ENCODE assay signal across 12 cellular contexts in genomic region chr5:37814699-37815098, GRCh38. TPM values are rescaled to one million over a fixed set of nuclear protein-coding genes. Genes with fewer than 3 reads are reported as not detected.
DNase-seq lines count a peak whose midpoint lies in the region; ATAC-seq, FAIRE-seq and TF ChIP-seq lines count a peak whose summit lies in the region.
"Had no signal": no experiment of that assay in that cellular context is flagged by ENCODE, and none has a peak within 500 bp of the region (broad histone marks: within the 10 kb centered on the region; RNA-seq: fewer than 3 reads in every experiment).

No MANE protein-coding gene starts in this region.

- no peak for FAIRE-seq in GM12878 (lab: Jason Lieb, UNC)
- FAIRE-seq: A549 had no signal

- H3K9ac ChIP-seq in GM12878 (ENCODE audit: control insufficient read depth, insufficient read depth, low read length), result no peak overlapping the region

- H3K79me2 ChIP-seq in GM12878 (ENCODE audit: control insufficient read depth, insufficient read depth, low read length), result no peaks in the 10 kb centered on the region

- H3K4me3 ChIP-seq in GM12878, result no peak overlapping the region
- no peak overlapping the region for H3K4me3 ChIP-seq in lower leg skin (ENCODE audit: low read depth, poor library complexity, severe bottlenecking)
- H3K4me3 ChIP-seq: A549 had no signal

- RAD21 ChIA-PET in GM12878 (lab: Charles Lee; ENCODE audit: unreplicated experiment), result no interaction called here

- in situ Hi-C loops in GM12878 (cut with MboI), result no loop called here

- H3K36me3 ChIP-seq in GM12878 (ENCODE audit: control insufficient read depth in 2 of 2, insufficient read depth in 2 of 2, low read length in 1 of 2), result no peaks in the 10 kb centered on the region

- no TSS peak for BruUV-seq in GM12878 (replicated peaks; lab: Mats Ljungman, UMichigan)

- H3K4me2 ChIP-seq in GM12878 (ENCODE audit: control insufficient read depth, insufficient read depth), result no peak overlapping the region
- H3K4me2 ChIP-seq: A549 had no signal

- TF ChIP-seq POLR2A in GM12878 (IDR thresholded peaks at IDR 0.05; ENCODE audit: low read depth, low read length), result no peak
- no peak for TF ChIP-seq POLR2A in lower leg skin (IDR thresholded peaks at IDR 0.05)

- no peaks in the 10 kb centered on the region for H3K27me3 ChIP-seq in GM12878 (replicated peaks in 1 of 2; ENCODE audit: control insufficient read depth in 2 of 2, insufficient read depth in 2 of 2, low read length in 1 of 2)

- TF ChIP-seq CTCF in GM12878 (IDR thresholded peaks at IDR 0.05 in 2 of 3, conservative IDR thresholded peaks at IDR 0.05 in 1 of 3; ENCODE audit: control insufficient read depth in 2 of 3, extremely low read depth in 1 of 3, insufficient read depth in 1 of 3, low read depth in 3 of 3, low read length in 3 of 3), result no peak
- no peak for TF ChIP-seq CTCF in lower leg skin (IDR thresholded peaks at IDR 0.05)

- peaks cover 4% of the 10 kb centered on the region for H3K4me1 ChIP-seq in GM12878 (ENCODE audit: control insufficient read depth, insufficient read depth, low read length)
- H3K4me1 ChIP-seq: A549 had no signal

- TF ChIP-seq EP300 in GM12878 (IDR thresholded peaks at IDR 0.05; ENCODE audit: borderline replicate concordance in 1 of 2, control insufficient read depth in 1 of 2, low read depth in 2 of 2, low read length in 2 of 2), result peak in 1 of 2 experiments; percentile 45; a peak in 1 of 4 replicates

- SMC1A ChIA-PET in GM12878 (lab: Charles Lee; ENCODE audit: uncharacterized antibody, unreplicated experiment), result no interaction called here

- H2AFZ ChIP-seq in GM12878 (ENCODE audit: control insufficient read depth, low read depth, low read length), result no peak overlapping the region

- H3K9me3 ChIP-seq in GM12878 (replicated peaks; ENCODE audit: control insufficient read depth, insufficient read depth, low read length), result no peaks in the 10 kb centered on the region; the same call in 2 of the 3 replicates
- H3K9me3 ChIP-seq: A549 had no signal

- no peak overlapping the region for H3K27ac ChIP-seq in GM12878 (ENCODE audit: control insufficient read depth, insufficient read depth)
- H3K27ac ChIP-seq: A549 had no signal

- no peaks in the 10 kb centered on the region for H4K20me1 ChIP-seq in GM12878 (ENCODE audit: control insufficient read depth, insufficient read depth)

- DNase-seq in 8988T, result peak; percentile 46
- DNase-seq in NCI-H226, result peak; percentile 98
- no peak for DNase-seq in GM12878 (ENCODE audit: low read depth, low spot score)
- no peak for DNase-seq in lower leg skin (ENCODE audit: low spot score in 2 of 2)
- DNase-seq in HCEC 1CT, result no peak
- no peak for DNase-seq in stimulated activated naive CD8-positive, alpha-beta T cell treated with anti-CD3 and anti-CD28 coated beads, Interleukin-15, Interleukin-2, amounts not matched to agents 100 U/mL and 50 U/mL, for 24 hours
- DNase-seq in NCI-H146 (lab: John Stamatoyannopoulos, UW), result no peak
- DNase-seq: COR-L47, T-helper 1 cell had no signal

- intact Hi-C loops in GM12878 (cut with micrococcal nuclease; ENCODE audit: unreplicated experiment), result no loop called here
- intact Hi-C loops in lower leg skin (cut with DNase I; ENCODE audit: low total_unique reads), result no loop called here

- CTCF ChIA-PET in GM12878 (lab: Yijun Ruan, JAX), result no interaction called here

- no peak for TF ChIP-seq RAD21 in GM12878 (IDR thresholded peaks at IDR 0.05; ENCODE audit: insufficient read depth, low read depth, low read length)

- ATAC-seq in GM21723 (IDR thresholded peaks at IDR 0.05; ENCODE audit: unreplicated experiment), result peak; percentile 57
- peak; percentile 65 for ATAC-seq in GM12878
- no peak for ATAC-seq in stimulated activated naive CD8-positive, alpha-beta T cell treated with anti-CD3 and anti-CD28 coated beads, Interleukin-15, Interleukin-2, amounts not matched to agents 100 U/mL and 50 U/mL, for 24 hours
- ATAC-seq: A549 had no signal

- WGBS in GM12878 (ENCODE audit: insufficient coverage, insufficient replicate concordance, low lambda C conversion rate, missing lambda C conversion rate), result 17% methylated on average over 11 of the region's 11 CpGs
- WGBS in lower leg skin, 2 donors, result 55 to 56% methylated on average over 11 of the region's 11 CpGs

- POLR2A ChIA-PET in GM12878 (lab: Charles Lee), result no interaction called here

TF ChIP-seq in GM12878, 131 proteins besides CTCF, POLR2A, EP300 and RAD21 (continues in another document):
- no peak for TF ChIP-seq CREB1 (IDR thresholded peaks at IDR 0.05; ENCODE audit: low read depth)
- TF ChIP-seq TCF12 (IDR thresholded peaks at IDR 0.05; ENCODE audit: low read depth, low read length), result 0 out of 2 replicates have a peak, but pooled peaks have one; percentile 56
- no peak for TF ChIP-seq CBX3 (IDR thresholded peaks at IDR 0.05; ENCODE audit: borderline replicate concordance, low read depth)
- no peak for TF ChIP-seq BCLAF1 (IDR thresholded peaks at IDR 0.05)
- TF ChIP-seq BMI1 (IDR thresholded peaks at IDR 0.05; ENCODE audit: borderline replicate concordance), result no peak
- no peak for TF ChIP-seq NKRF (conservative IDR thresholded peaks at IDR 0.05)
- TF ChIP-seq RUNX3 (IDR thresholded peaks at IDR 0.05; ENCODE audit: low read length), result peak; percentile 70
- no peak for TF ChIP-seq NRF1 (conservative IDR thresholded peaks at IDR 0.05; ENCODE audit: low read depth, low read length)
- no peak for TF ChIP-seq GATAD2B (conservative IDR thresholded peaks at IDR 0.05; ENCODE audit: low read depth)
- no peak for TF ChIP-seq POLR2AphosphoS2 (IDR thresholded peaks at IDR 0.05; ENCODE audit: low read depth, low read length)
- TF ChIP-seq ATF7 (IDR thresholded peaks at IDR 0.05; ENCODE audit: low read depth), result no peak
- no peak for TF ChIP-seq SMC3 (IDR thresholded peaks at IDR 0.05; ENCODE audit: borderline replicate concordance, low read length)
- no peak for TF ChIP-seq BHLHE40 (IDR thresholded peaks at IDR 0.05; ENCODE audit: borderline replicate concordance in 1 of 2, low read depth in 2 of 2, low read length in 1 of 2)
- peak; percentile 48; the same call in 1 of the 2 replicates for TF ChIP-seq IKZF1 (conservative IDR thresholded peaks at IDR 0.05)

RNA-seq across cellular contexts. Expression of gene GDNF, which starts 25.1 kb away (rescaled TPM):
- total RNA-seq in GM12878 (2013; cell fraction: nucleolus; rRNA removed), result not detected in 2 replicates
- not detected in 2 replicates for total RNA-seq in GM12878 (2014; rRNA removed)
- not detected in 2 replicates for total RNA-seq in GM12878 (2014; rRNA removed; fragmentation: Illumina TruSeq; extraction: Trizol)
- not detected in 2 replicates for total RNA-seq in GM12878 (2021)
- not detected for polyA plus RNA-seq in GM12878 (2011; ENCODE audit: low read depth)
- not detected in 2 replicates for polyA plus RNA-seq in GM12878 (2011; rRNA removed)
- polyA plus RNA-seq in GM12878 (2011; cell fraction: cytosol; rRNA removed), result not detected in 2 replicates
- polyA plus RNA-seq in GM12878 (2011; cell fraction: nucleus; rRNA removed), result not detected in 2 replicates
- polyA plus RNA-seq in GM12878 (2012), result not detected in 2 replicates
- not detected in 2 replicates for polyA plus RNA-seq in GM12878 (2014; fragmentation: Illumina TruSeq; extraction: Trizol)
- polyA plus RNA-seq in GM12878 (2014; fragmentation: Nextera tagmentation; extraction: Ambion mirVana), result not detected
- polyA plus RNA-seq in GM12878 (2014; rRNA removed), result not detected in 2 replicates
- not detected for polyA plus RNA-seq in GM12878 (2016; fragmentation: Nextera tagmentation; extraction: Ambion mirVana)
- not detected in 2 replicates for polyA minus RNA-seq in GM12878 (2011; rRNA and poly(A)+ RNA removed)
- not detected in 2 replicates for polyA minus RNA-seq in GM12878 (2011; cell fraction: cytosol; rRNA and poly(A)+ RNA removed)
- polyA minus RNA-seq in GM12878 (2011; cell fraction: nucleus; rRNA and poly(A)+ RNA removed), result not detected in 2 replicates
- total RNA-seq in lower leg skin, result under 1 TPM; 0.10 to 0.80 (median 0.39) TPM
- total RNA-seq: dermis microvascular lymphatic vessel endothelial cell had no signal

Comparison
In these comparisons a context has a peak if more than half of its experiments do, and no peak if none do; other contexts are left out.
1. DNase-seq: peak in 8988T (single experiment) and NCI-H226 (single experiment); none in GM12878 (single experiment), lower leg skin (0 of 2), HCEC 1CT (single experiment), stimulated activated naive CD8-positive, alpha-beta T cell treated with anti-CD3 and anti-CD28 coated beads, Interleukin-15, Interleukin-2, amounts not matched to agents 100 U/mL and 50 U/mL, for 24 hours (single experiment) and NCI-H146 (single experiment).